In genomic region chr7:2689951-2690705, GRCh38 we compare ENCODE assay signal across 1 cellular context.
TF ChIP-seq lines count a peak whose summit lies in the region.

No MANE protein-coding gene starts in this region.

TF ChIP-seq in H1, 55 proteins besides CTCF, POLR2A, EP300 and RAD21:
- TF ChIP-seq GTF2F1 (IDR thresholded peaks at IDR 0.05; ENCODE audit: borderline replicate concordance, low read depth, low read length): no peak
- peak; percentile 12; the same call in 1 of the 2 replicates for TF ChIP-seq CEBPB (IDR thresholded peaks at IDR 0.05; ENCODE audit: low read depth, low read length)
TF ChIP-seq in H1: peak in this region for 1.
